22 cellular contexts compared by ENCODE assay signal in the genomic region with DNA sequence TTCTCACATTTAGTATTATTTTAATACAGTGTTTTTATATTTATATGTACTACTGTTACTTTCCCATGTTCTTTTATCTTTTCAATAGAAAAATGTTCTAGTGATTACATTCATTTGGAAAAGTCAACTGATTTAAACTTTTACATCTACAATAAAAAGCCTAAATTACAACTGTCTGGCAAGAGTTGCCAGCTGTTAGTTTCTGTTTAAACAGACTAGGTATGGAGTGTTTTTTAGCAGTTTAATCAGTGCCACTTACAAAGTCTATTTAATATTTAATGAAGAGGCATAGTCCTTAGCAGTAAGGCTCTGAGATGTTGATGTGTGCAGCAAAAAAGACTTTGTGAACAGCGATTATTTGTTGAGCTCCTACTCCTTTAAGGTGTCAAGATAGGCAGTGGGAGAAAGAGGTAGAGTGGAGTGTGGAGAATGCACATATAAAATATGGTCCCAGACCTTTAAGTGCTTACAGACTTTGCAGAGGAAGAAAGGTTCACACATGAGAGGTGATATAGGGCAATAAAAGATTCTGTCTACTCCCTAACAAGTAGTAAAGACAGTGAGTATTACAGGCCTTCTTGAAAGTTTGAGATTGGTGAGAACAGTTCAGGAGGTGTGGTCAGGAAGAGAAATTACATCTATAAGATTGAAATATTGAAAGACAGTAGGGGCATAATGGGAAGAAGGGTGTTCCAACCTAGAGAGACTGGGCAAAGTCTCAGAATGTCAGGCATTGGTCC.
"Had no signal": no experiment of that assay in that cellular context is flagged by ENCODE, and none has a peak within 500 bp of the region (broad histone marks: within the 10 kb centered on the region; RNA-seq: fewer than 3 reads in every experiment).

No MANE protein-coding gene starts in this region.

- H3K36me3 ChIP-seq: esophagus muscularis mucosa, gastroesophageal sphincter, heart left ventricle, left ventricle myocardium inferior, lower lobe of right lung had no signal

- H2AFZ ChIP-seq: hepatocyte had no signal

- H3K4me1 ChIP-seq: esophagus muscularis mucosa, foreskin keratinocyte, gastroesophageal sphincter, heart left ventricle, left ventricle myocardium inferior, lower lobe of right lung had no signal

- H3K4me1 Mint-ChIP-seq: mesothelial cell of epicardium had no signal

- H3K4me2 ChIP-seq: hepatocyte had no signal

- ATAC-seq: foreskin keratinocyte; gastroesophageal sphincter; heart left ventricle; lower lobe of right lung; naive thymus-derived CD4-positive, alpha-beta T cell had no signal

- H3K79me2 ChIP-seq: hepatocyte had no signal

- H3K4me3 ChIP-seq: coronary artery, dorsolateral prefrontal cortex, esophagus muscularis mucosa, gastroesophageal sphincter, heart left ventricle, hepatocyte, left ventricle myocardium inferior, lower lobe of right lung had no signal

- FAIRE-seq: colon, endothelial cell of umbilical vein, frontal cortex, keratinocyte had no signal

- DNase-seq: dermis blood vessel endothelial cell; dorsolateral prefrontal cortex; effector CD4-positive, alpha-beta T cell; effector memory CD4-positive, alpha-beta T cell; foreskin keratinocyte; heart left ventricle; hypothalamus; immature natural killer cell; kidney glomerular epithelial cell; left ventricle myocardium inferior; lower lobe of right lung; mesenchymal stem cell; naive thymus-derived CD4-positive, alpha-beta T cell had no signal

- H3K27me3 ChIP-seq: dorsolateral prefrontal cortex, esophagus muscularis mucosa, gastroesophageal sphincter, heart left ventricle, hepatocyte had no signal

- H3K36me3 Mint-ChIP-seq: mesothelial cell of epicardium had no signal

- H3K27ac Mint-ChIP-seq: mesothelial cell of epicardium; naive thymus-derived CD4-positive, alpha-beta T cell had no signal

- H3K27ac ChIP-seq: coronary artery, dorsolateral prefrontal cortex, esophagus muscularis mucosa, foreskin keratinocyte, gastroesophageal sphincter, heart left ventricle, hepatocyte, left ventricle myocardium inferior, lower lobe of right lung had no signal

- H3K4me3 Mint-ChIP-seq: immature natural killer cell; mesothelial cell of epicardium; naive thymus-derived CD4-positive, alpha-beta T cell had no signal
